In the genomic region with DNA sequence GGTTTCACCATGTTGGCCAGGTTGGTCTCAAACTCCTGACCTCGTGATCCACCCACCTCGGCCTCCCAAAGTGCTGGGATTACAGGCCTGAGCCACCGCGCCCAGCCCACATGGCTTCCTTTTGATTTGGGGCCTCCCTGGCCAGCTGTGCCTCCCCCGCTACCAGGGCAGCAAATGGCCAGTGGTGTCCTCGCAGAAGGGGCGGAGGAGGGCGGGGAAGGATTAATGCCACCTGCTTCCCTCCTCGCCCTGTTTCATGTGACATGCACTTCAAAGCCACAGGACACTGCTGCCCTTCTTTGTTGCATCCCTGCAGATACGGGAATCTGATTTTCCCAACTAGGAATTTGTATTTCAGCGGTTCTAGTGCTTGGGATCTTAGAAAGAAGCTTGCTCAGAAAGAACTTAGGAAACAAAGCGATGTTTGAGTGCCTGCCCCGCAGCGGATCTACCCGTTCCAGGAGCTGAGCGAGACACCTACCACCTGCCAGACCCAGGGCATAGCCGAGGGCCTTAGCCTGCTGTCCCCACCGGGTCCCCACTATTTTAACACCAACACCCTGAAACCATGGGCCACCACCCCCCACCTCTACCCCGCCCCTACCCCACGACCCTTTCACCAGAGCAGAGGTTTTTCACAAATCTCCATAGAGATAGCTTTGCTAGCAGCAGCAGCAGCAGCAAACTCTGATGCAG, we compare ENCODE assay signal across 11 cellular contexts. TPM values are rescaled to one million over a fixed set of nuclear protein-coding genes. Genes with fewer than 3 reads are reported as not detected.
A peak's percentile ranks its signal among the peaks of the same experiment; 100 is the strongest.
DNase-seq lines count a peak whose midpoint lies in the region; ATAC-seq, FAIRE-seq and TF ChIP-seq lines count a peak whose summit lies in the region.
"Had no signal": no experiment of that assay in that cellular context is flagged by ENCODE, and none has a peak within 500 bp of the region (broad histone marks: within the 10 kb centered on the region; RNA-seq: fewer than 3 reads in every experiment).

No MANE protein-coding gene starts in this region.

- no peak for TF ChIP-seq POLR2A in A549 (IDR thresholded peaks at IDR 0.05; ENCODE audit: low read length)

- H3K36me3 ChIP-seq in H7 (replicated peaks; ENCODE audit: control insufficient read depth, insufficient read depth, low read length) (no peaks in the 10 kb centered on the region), lower lobe of right lung (no peaks in the 10 kb centered on the region)

- peak overlapping the region; percentile 75 for H3K4me2 ChIP-seq in A549

- ATAC-seq in A549 = peak; percentile 10 to 53; a peak in 3 of 6 replicates
- ATAC-seq in lower lobe of right lung = peak; percentile 28 to 33

- no peak for TF ChIP-seq RAD21 in A549 (conservative IDR thresholded peaks at IDR 0.05 in 1 of 2, IDR thresholded peaks at IDR 0.05 in 1 of 2)

- no peak for TF ChIP-seq EP300 in A549 (IDR thresholded peaks at IDR 0.05)

- intact Hi-C loops in lower lobe of right lung (cut with DNase I) = no loop called here
- intact Hi-C loops in posterior vena cava (cut with DNase I) = no loop called here

- peak overlapping the region; percentile 20; the same call in 1 of the 3 replicates for H3K4me3 ChIP-seq in A549
- no peak overlapping the region; the same call in 1 of the 2 replicates for H3K4me3 ChIP-seq in H7 (ENCODE audit: insufficient read depth, low read depth, low read length)
- H3K4me3 ChIP-seq in lower lobe of right lung = peak overlapping the region; percentile 25

- POLR2A ChIA-PET in A549 (lab: Yijun Ruan, JAX) = no interaction called here

- H3K9me3 ChIP-seq in A549 = no peaks in the 10 kb centered on the region
- no peaks in the 10 kb centered on the region for H3K9me3 ChIP-seq in lower lobe of right lung

- DNase-seq in A549 (ENCODE audit: low read depth in 1 of 2, low spot score in 1 of 2) (no peak), H7 (peak; percentile 59), SHP77 treated with DMSO at 0.1 percent for 48 hours (lab: John Stamatoyannopoulos, UW) (peak; percentile 23), lower lobe of right lung (no peak), HPDE6-E6E7 (ENCODE audit: extremely low spot score) (no peak), NCI-H1436 (lab: John Stamatoyannopoulos, UW) (no peak), HuH-7 (ENCODE audit: low spot score) (no peak), posterior vena cava (ENCODE audit: low spot score) (no peak)
- DNase-seq: NCI-H2081 treated with DMSO at 0.1 percent for 48 hours had no signal

- TF ChIP-seq CTCF in A549 (IDR thresholded peaks at IDR 0.05) (no peak), lower lobe of right lung (IDR thresholded peaks at IDR 0.05) (no peak)

- CTCF ChIA-PET in A549 (lab: Yijun Ruan, JAX) = interaction anchor here (0.5 to 7.3 kb wide), 91 partner anchors 9 to 1873 kb away, joined by 3 to 124 read pairs (median 4); a partner anchor contains a TSS

- peak overlapping the region; percentile 45 to 79; a peak in 4 of 6 replicates for H3K27ac ChIP-seq in A549
- no peak overlapping the region for H3K27ac ChIP-seq in lower lobe of right lung
- H3K27ac ChIP-seq: C4-2B had no signal

- no peak for FAIRE-seq in A549 (lab: Jason Lieb, UNC)

- H3K4me1 ChIP-seq in A549 = 0 out of 3 replicates have a peak, but pooled peaks cover 5% of the 10 kb centered on the region
- peaks cover 18% of the 10 kb centered on the region for H3K4me1 ChIP-seq in lower lobe of right lung

- no peaks in the 10 kb centered on the region; the same call in 1 of the 2 replicates for H3K27me3 ChIP-seq in H7 (ENCODE audit: control insufficient read depth, insufficient read depth, low read length)
- H3K27me3 ChIP-seq in lower lobe of right lung (ENCODE audit: low read depth) = peaks cover 15% of the 10 kb centered on the region

- WGBS in A549 (ENCODE audit: missing lambda C conversion rate) = 66% methylated on average over 18 of the region's 20 CpGs

TF ChIP-seq in A549, 52 proteins besides CTCF, POLR2A, EP300 and RAD21:
- TF ChIP-seq, protein P1, sequence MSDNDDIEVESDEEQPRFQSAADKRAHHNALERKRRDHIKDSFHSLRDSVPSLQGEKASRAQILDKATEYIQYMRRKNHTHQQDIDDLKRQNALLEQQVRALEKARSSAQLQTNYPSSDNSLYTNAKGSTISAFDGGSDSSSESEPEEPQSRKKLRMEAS (IDR thresholded peaks at IDR 0.05) = no peak
- no peak for TF ChIP-seq KDM5A (IDR thresholded peaks at IDR 0.05)
- no peak for TF ChIP-seq JUN (IDR thresholded peaks at IDR 0.05)
- TF ChIP-seq MYC (IDR thresholded peaks at IDR 0.05; ENCODE audit: borderline replicate concordance, low read length) = no peak
- no peak for TF ChIP-seq SMC3 (IDR thresholded peaks at IDR 0.05)
- TF ChIP-seq ZFP36 (IDR thresholded peaks at IDR 0.05; ENCODE audit: borderline replicate concordance, partially characterized antibody) = no peak
- TF ChIP-seq, protein P2, sequence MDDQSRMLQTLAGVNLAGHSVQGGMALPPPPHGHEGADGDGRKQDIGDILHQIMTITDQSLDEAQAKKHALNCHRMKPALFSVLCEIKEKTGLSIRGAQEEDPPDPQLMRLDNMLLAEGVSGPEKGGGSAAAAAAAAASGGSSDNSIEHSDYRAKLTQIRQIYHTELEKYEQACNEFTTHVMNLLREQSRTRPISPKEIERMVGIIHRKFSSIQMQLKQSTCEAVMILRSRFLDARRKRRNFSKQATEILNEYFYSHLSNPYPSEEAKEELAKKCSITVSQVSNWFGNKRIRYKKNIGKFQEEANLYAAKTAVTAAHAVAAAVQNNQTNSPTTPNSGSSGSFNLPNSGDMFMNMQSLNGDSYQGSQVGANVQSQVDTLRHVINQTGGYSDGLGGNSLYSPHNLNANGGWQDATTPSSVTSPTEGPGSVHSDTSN (IDR thresholded peaks at IDR 0.05) = no peak
- TF ChIP-seq BHLHE40 (IDR thresholded peaks at IDR 0.05; ENCODE audit: low read depth, low read length) = no peak
- TF ChIP-seq CEBPB (IDR thresholded peaks at IDR 0.05) = no peak

RNA-seq across cellular contexts. Expression of a gene that starts 37.7 kb away (rescaled TPM):
- polyA plus RNA-seq in A549 (2011; rRNA removed) (not detected in 2 replicates), A549 (2017; fragmentation: RNase III; extraction: RNeasy Plus Mini Kit Qiagen cat#74134 plus additional on column Dnase treatment) (not detected in 3 replicates)
- polyA plus RNA-seq in A549 (2012; cell fraction: cytosol; rRNA removed) = not detected in 2 replicates
- not detected in 2 replicates for polyA plus RNA-seq in A549 (2012; cell fraction: nucleus; rRNA removed)
- not detected in 2 replicates for polyA minus RNA-seq in A549 (2011; rRNA and poly(A)+ RNA removed)
- total RNA-seq in H7 (2014; rRNA removed; shearing (Covaris generic)) = not detected in 2 replicates
- total RNA-seq in lower lobe of right lung (not detected), posterior vena cava (not detected)
- polyA plus RNA-seq: adipose tissue had no signal

Comparison
In these comparisons a context has a peak if more than half of its experiments do, and no peak if none do; other contexts are left out.
1. DNase-seq: peak in H7 (single experiment) and SHP77 treated with DMSO at 0.1 percent for 48 hours (single experiment); none in A549 (0 of 2), lower lobe of right lung (single experiment), HPDE6-E6E7 (single experiment), NCI-H1436 (single experiment), HuH-7 (single experiment) and posterior vena cava (single experiment).